ENCODE assay signal across 7 cellular contexts in genomic region chr11:86954288-86955110, GRCh38. TPM values are rescaled to one million over a fixed set of nuclear protein-coding genes. Genes with fewer than 3 reads are reported as not detected.
A peak's percentile ranks its signal among the peaks of the same experiment; 100 is the strongest.
DNase-seq lines count a peak whose midpoint lies in the region; ATAC-seq and TF ChIP-seq lines count a peak whose summit lies in the region.

No MANE protein-coding gene starts in this region.

- H3K27ac ChIP-seq in gastrocnemius medialis, result peak overlapping the region; percentile 93 to 100 (median 98)

- no peak for TF ChIP-seq POLR2A in gastrocnemius medialis (IDR thresholded peaks at IDR 0.05)

- no peak overlapping the region for H3K27ac Mint-ChIP-seq in activated T-helper 1 cell treated with anti-CD3 and anti-CD28 coated beads, Interleukin-12 subunit alpha, Interleukin-12 subunit beta, Interleukin-2, Interleukin-4 antibody, amounts not matched to agents 30 ng/mL and 10 ng/mL and 1 ng/mL, durations not matched to agents 14 hours and 24 hours and 36 hours

- no peaks in the 10 kb centered on the region for H3K27me3 ChIP-seq in gastrocnemius medialis

- peaks cover 48 to 60% of the 10 kb centered on the region in 2 donors for H3K4me1 ChIP-seq in gastrocnemius medialis

- no peak for TF ChIP-seq CTCF in gastrocnemius medialis (IDR thresholded peaks at IDR 0.05 in 4 of 5, conservative IDR thresholded peaks at IDR 0.05 in 1 of 5)

- peaks cover 8% of the 10 kb centered on the region for H3K36me3 Mint-ChIP-seq in activated T-helper 1 cell treated with anti-CD3 and anti-CD28 coated beads, Interleukin-12 subunit alpha, Interleukin-12 subunit beta, Interleukin-2, Interleukin-4 antibody, amounts not matched to agents 30 ng/mL and 10 ng/mL and 1 ng/mL, durations not matched to agents 14 hours and 24 hours and 36 hours (ENCODE audit: low read depth)

- no peak for DNase-seq in activated T-helper 1 cell treated with anti-CD3 and anti-CD28 coated beads, Interleukin-12 subunit alpha, Interleukin-12 subunit beta, Interleukin-2, Interleukin-4 antibody, amounts not matched to agents 30 ng/mL and 10 ng/mL and 1 ng/mL, durations not matched to agents 14 hours and 24 hours and 36 hours (ENCODE audit: low spot score)
- DNase-seq in hepatic stellate cell (ENCODE audit: low spot score), result peak; percentile 24
- peak in 1 of 2 donors; percentile 58 for DNase-seq in gastrocnemius medialis
- no peak for DNase-seq in GM19238 (ENCODE audit: insufficient read length, low spot score)
- DNase-seq in SIG-M5 treated with dmso at 0.1 percent for 504 hours (lab: John Stamatoyannopoulos, UW; ENCODE audit: unreplicated experiment), result no peak

- peak overlapping the region; percentile 72 for H3K4me3 Mint-ChIP-seq in activated T-helper 1 cell treated with anti-CD3 and anti-CD28 coated beads, Interleukin-12 subunit alpha, Interleukin-12 subunit beta, Interleukin-2, Interleukin-4 antibody, amounts not matched to agents 30 ng/mL and 10 ng/mL and 1 ng/mL, durations not matched to agents 14 hours and 24 hours and 36 hours

- intact Hi-C loops in activated T-helper 1 cell treated with anti-CD3 and anti-CD28 coated beads, Interleukin-12 subunit alpha, Interleukin-12 subunit beta, Interleukin-2, Interleukin-4 antibody, amounts not matched to agents 30 ng/mL and 10 ng/mL and 1 ng/mL, durations not matched to agents 14 hours and 24 hours and 36 hours (cut with micrococcal nuclease), result loop anchor here (1.0 to 5.0 kb wide), 2 partner anchors 83 to 128 kb away; partner anchors contain the start of gene TMEM135
- intact Hi-C loops in gastrocnemius medialis (cut with DNase I; ENCODE audit: low total_unique reads), result loop anchor here (1.0 to 10.0 kb wide), 2 partner anchors 83 to 710 kb away; partner anchors contain the start of genes EED and TMEM135

- peak overlapping the region; percentile 49; the same call in 1 of the 2 replicates for H3K4me3 ChIP-seq in GM08714 (ENCODE audit: low read length)
- H3K4me3 ChIP-seq in gastrocnemius medialis, result peak overlapping the region; percentile 76 to 99 (median 88)

- no peaks in the 10 kb centered on the region for H3K9me3 ChIP-seq in gastrocnemius medialis

- peaks cover 0 to 13% of the 10 kb centered on the region in 2 donors for H3K36me3 ChIP-seq in gastrocnemius medialis

- peaks cover 60% of the 10 kb centered on the region for H3K27me3 Mint-ChIP-seq in activated T-helper 1 cell treated with anti-CD3 and anti-CD28 coated beads, Interleukin-12 subunit alpha, Interleukin-12 subunit beta, Interleukin-2, Interleukin-4 antibody, amounts not matched to agents 30 ng/mL and 10 ng/mL and 1 ng/mL, durations not matched to agents 14 hours and 24 hours and 36 hours (ENCODE audit: insufficient read depth)

- in situ Hi-C loops in gastrocnemius medialis (cut with MboI; ENCODE audit: low sequenced_read_pairs in 4 of 4), result loop anchor here in 1 of 4 donors (5.0 kb wide), 1 partner anchor 83 kb away; the partner anchor contains the start of gene TMEM135

- peaks cover 8% of the 10 kb centered on the region for H3K4me1 Mint-ChIP-seq in activated T-helper 1 cell treated with anti-CD3 and anti-CD28 coated beads, Interleukin-12 subunit alpha, Interleukin-12 subunit beta, Interleukin-2, Interleukin-4 antibody, amounts not matched to agents 30 ng/mL and 10 ng/mL and 1 ng/mL, durations not matched to agents 14 hours and 24 hours and 36 hours (ENCODE audit: low read depth)

- peak; percentile 1 for ATAC-seq in HG03060 (IDR thresholded peaks at IDR 0.05; ENCODE audit: low read depth, unreplicated experiment)
- ATAC-seq in gastrocnemius medialis, result peak; percentile 11 to 24

- no peaks in the 10 kb centered on the region for H3K9me3 Mint-ChIP-seq in activated T-helper 1 cell treated with anti-CD3 and anti-CD28 coated beads, Interleukin-12 subunit alpha, Interleukin-12 subunit beta, Interleukin-2, Interleukin-4 antibody, amounts not matched to agents 30 ng/mL and 10 ng/mL and 1 ng/mL, durations not matched to agents 14 hours and 24 hours and 36 hours

RNA-seq across cellular contexts. Expression of gene FZD4, which starts 0.7 kb away (rescaled TPM):
- total RNA-seq in activated T-helper 1 cell treated with anti-CD3 and anti-CD28 coated beads, Interleukin-12 subunit alpha, Interleukin-12 subunit beta, Interleukin-2, Interleukin-4 antibody, amounts not matched to agents 30 ng/mL and 10 ng/mL and 1 ng/mL, durations not matched to agents 14 hours and 24 hours and 36 hours, result 0.05 TPM in 1 of 2 replicates, not detected in the other
- total RNA-seq in gastrocnemius medialis, result 10 to 100 TPM; 31.7 to 52.2 (median 39.1) TPM

Comparison
In these comparisons a context has a peak if more than half of its experiments do, and no peak if none do; other contexts are left out.
1. RNA of gene FZD4, which starts 0.7 kb away (total RNA-seq): 31.7 to 52.2 TPM in gastrocnemius medialis; 0.05 TPM in activated T-helper 1 cell treated with anti-CD3 and anti-CD28 coated beads, Interleukin-12 subunit alpha, Interleukin-12 subunit beta, Interleukin-2, Interleukin-4 antibody, amounts not matched to agents 30 ng/mL and 10 ng/mL and 1 ng/mL, durations not matched to agents 14 hours and 24 hours and 36 hours; every median in the first group is over 10 times any median in the second.